Comparison of ENCODE assay signal across 16 cellular contexts in the genomic region with DNA sequence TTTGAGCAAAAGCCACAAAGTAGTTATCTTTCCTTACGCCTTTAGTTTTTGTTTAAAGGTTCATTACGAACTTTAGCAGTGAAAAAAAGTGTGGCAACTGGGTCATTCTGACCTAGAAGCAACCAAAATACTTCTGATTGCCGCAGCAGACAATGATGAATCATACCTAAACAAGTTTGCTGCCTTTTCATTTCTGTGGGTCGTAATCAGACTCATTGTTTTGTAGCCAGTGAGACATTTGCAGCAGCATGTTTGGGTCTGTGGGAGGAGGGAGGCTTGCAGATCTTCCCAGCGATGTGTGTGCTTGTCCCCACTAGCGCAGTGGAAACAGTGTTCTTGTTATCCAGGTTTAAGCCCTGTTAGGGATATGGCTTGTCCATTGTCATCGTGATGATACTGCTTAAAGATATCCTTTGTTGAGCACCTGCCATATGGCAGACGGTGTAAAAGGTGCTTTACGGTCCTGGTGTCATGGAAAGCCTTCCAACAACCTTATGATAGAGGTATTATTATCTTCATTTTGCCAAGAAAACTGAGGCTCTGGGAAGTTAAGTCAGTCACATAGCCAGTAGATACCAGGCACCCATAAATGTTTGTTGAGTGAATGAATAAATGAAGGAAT. TPM values are rescaled to one million over a fixed set of nuclear protein-coding genes. Genes with fewer than 3 reads are reported as not detected.
DNase-seq lines count a peak whose midpoint lies in the region; ATAC-seq and TF ChIP-seq lines count a peak whose summit lies in the region.
"Had no signal": no experiment of that assay in that cellular context is flagged by ENCODE, and none has a peak within 500 bp of the region (broad histone marks: within the 10 kb centered on the region; RNA-seq: fewer than 3 reads in every experiment).

No MANE protein-coding gene starts in this region.

- H3K27me3 ChIP-seq in foreskin keratinocyte, result peaks cover 61% of the 10 kb centered on the region
- H3K27me3 ChIP-seq in uterus, result no peaks in the 10 kb centered on the region
- H3K27me3 ChIP-seq: dorsolateral prefrontal cortex had no signal

- peak in 1 of 2 donors; percentile 22 for TF ChIP-seq POLR2A in uterus (IDR thresholded peaks at IDR 0.05)

- ATAC-seq in foreskin keratinocyte (peak; percentile 82), HG02884 (IDR thresholded peaks at IDR 0.05; ENCODE audit: unreplicated experiment) (no peak), GM21723 (IDR thresholded peaks at IDR 0.05; ENCODE audit: unreplicated experiment) (no peak)
- ATAC-seq: heart right ventricle, left ventricle myocardium superior had no signal

- H3K27ac ChIP-seq in angular gyrus (ENCODE audit: low read depth, low read length), result peak overlapping the region; percentile 76
- no peak overlapping the region for H3K27ac ChIP-seq in foreskin keratinocyte
- peak overlapping the region; percentile 78 to 81 for H3K27ac ChIP-seq in uterus
- H3K27ac ChIP-seq: heart right ventricle had no signal

- no peaks in the 10 kb centered on the region for H3K9me3 ChIP-seq in uterus
- H3K9me3 ChIP-seq: heart right ventricle had no signal

- intact Hi-C loops in uterus (cut with DNase I; ENCODE audit: low total_unique reads), result no loop called here

- H3K36me3 ChIP-seq in uterus, result no peaks in the 10 kb centered on the region
- H3K36me3 ChIP-seq: heart right ventricle had no signal

- no peak for TF ChIP-seq CTCF in foreskin keratinocyte (conservative IDR thresholded peaks at IDR 0.05)
- no peak for TF ChIP-seq CTCF in uterus (IDR thresholded peaks at IDR 0.05)

- peak; percentile 12 for DNase-seq in NOMO-1 treated with DMSO at 0.1 percent for 48 hours (lab: John Stamatoyannopoulos, UW; ENCODE audit: unreplicated experiment)
- DNase-seq in NOMO-1 treated with dmso at 0.1 percent for 144 hours (lab: John Stamatoyannopoulos, UW; ENCODE audit: unreplicated experiment), result no peak
- DNase-seq in foreskin keratinocyte, result peak; percentile 74 to 85
- peak; percentile 55 to 71 for DNase-seq in uterus
- DNase-seq in stimulated activated CD4-positive, alpha-beta T cell treated with anti-CD3 and anti-CD28 coated beads, Interleukin-4, amount 100 ng/mL, for 4 hours, result no peak
- DNase-seq: activated B cell treated with CpG ODN at 0.5 μM for 24 hours; activated CD8-positive, alpha-beta memory T cell treated with anti-CD3 and anti-CD28 coated beads, Interleukin-2, amount 50 U/mL, for 48 hours; dorsolateral prefrontal cortex; heart right ventricle; left ventricle myocardium superior; NCI-H1436; NCI-H526 treated with DMSO at 0.1 percent for 48 hours; small intestine had no signal

- no peak overlapping the region for H3K4me3 ChIP-seq in uterus
- H3K4me3 ChIP-seq: heart right ventricle had no signal

- H3K4me1 ChIP-seq in foreskin keratinocyte (peaks cover 7% of the 10 kb centered on the region), uterus (no peaks in the 10 kb centered on the region)

RNA-seq across cellular contexts. Expression of a gene that starts 1.3 kb away (rescaled TPM):
- total RNA-seq in foreskin keratinocyte (0.03 and 0.11 TPM in 2 replicates), uterus (100 to 1,000 TPM in 2 of 4 donors, 10 to 100 TPM in 2; 20.3 to 166 (median 78.8) TPM)
- polyA plus RNA-seq in foreskin keratinocyte, result 0.03 TPM in 1 of 2 replicates, not detected in the other

Comparison
In these comparisons a context has a peak if more than half of its experiments do, and no peak if none do; other contexts are left out.
1. DNase-seq: peak in NOMO-1 treated with DMSO at 0.1 percent for 48 hours (single experiment), foreskin keratinocyte (2 of 2) and uterus (2 of 2); none in NOMO-1 treated with dmso at 0.1 percent for 144 hours (single experiment) and stimulated activated CD4-positive, alpha-beta T cell treated with anti-CD3 and anti-CD28 coated beads, Interleukin-4, amount 100 ng/mL, for 4 hours (0 of 2).
2. RNA of a gene that starts 1.3 kb away (total RNA-seq): 20.3 to 166 TPM in uterus; 0.03 to 0.11 TPM in foreskin keratinocyte; every median in the first group is over 10 times any median in the second.